In genomic region chr11:65429069-65429681, GRCh38 we compare ENCODE assay signal across 8 cellular contexts. TPM values are rescaled to one million over a fixed set of nuclear protein-coding genes. Genes with fewer than 3 reads are reported as not detected.
DNase-seq lines count a peak whose midpoint lies in the region; ATAC-seq lines count a peak whose summit lies in the region.

No MANE protein-coding gene starts in this region.

- CTCF ChIA-PET in naive thymus-derived CD4-positive, alpha-beta T cell (lab: Charles Lee): interaction anchor here (0.5 to 1.3 kb wide), 6 partner anchors 8 to 980 kb away, joined by 3 to 4 read pairs (median 3); no protein-coding TSS in a partner anchor

- H3K27ac ChIP-seq in SK-N-MC: peak overlapping the region; percentile 33
- peak overlapping the region; percentile 98 for H3K27ac ChIP-seq in naive thymus-derived CD4-positive, alpha-beta T cell (ENCODE audit: low read depth, low read length)

- no peak for ATAC-seq in naive thymus-derived CD4-positive, alpha-beta T cell
- ATAC-seq in HG03460 (IDR thresholded peaks at IDR 0.05; ENCODE audit: unreplicated experiment) (no peak), HG03159 (IDR thresholded peaks at IDR 0.05; ENCODE audit: unreplicated experiment) (no peak)

- peaks cover 0 to 15% (median 0%) of the 10 kb centered on the region in 5 donors for H3K27me3 Mint-ChIP-seq in naive thymus-derived CD4-positive, alpha-beta T cell

- intact Hi-C loops in naive thymus-derived CD4-positive, alpha-beta T cell (cut with micrococcal nuclease): loop anchor here in 1 of 2 donors (10.0 kb wide), 1 partner anchor 654 kb away; the partner anchor contains the start of gene SF1

- no peaks in the 10 kb centered on the region for H3K9me3 ChIP-seq in SK-N-MC (ENCODE audit: low read depth, low read length)
- no peaks in the 10 kb centered on the region for H3K9me3 ChIP-seq in naive thymus-derived CD4-positive, alpha-beta T cell (ENCODE audit: control insufficient read depth in 2 of 3, low read length in 3 of 3)

- H3K9ac ChIP-seq in SK-N-MC (ENCODE audit: insufficient read length): peak overlapping the region; percentile 53

- H3K4me1 ChIP-seq in naive thymus-derived CD4-positive, alpha-beta T cell (ENCODE audit: control insufficient read depth in 2 of 2, insufficient read depth in 2 of 2, low read length in 2 of 2): peaks cover 63 to 67% of the 10 kb centered on the region in 2 donors

- peak overlapping the region; percentile 97 to 100 (median 99) for H3K27ac Mint-ChIP-seq in naive thymus-derived CD4-positive, alpha-beta T cell

- peak overlapping the region; percentile 91 to 100 (median 95) for H3K4me3 Mint-ChIP-seq in naive thymus-derived CD4-positive, alpha-beta T cell

- no peaks in the 10 kb centered on the region for H3K27me3 ChIP-seq in naive thymus-derived CD4-positive, alpha-beta T cell (ENCODE audit: control insufficient read depth in 2 of 2, insufficient read depth in 2 of 2, low read length in 2 of 2)

- DNase-seq in SIG-M5 treated with dmso at 0.1 percent for 504 hours (lab: John Stamatoyannopoulos, UW; ENCODE audit: unreplicated experiment) (peak; percentile 44), SIG-M5 (lab: John Stamatoyannopoulos, UW) (no peak), SK-N-MC (ENCODE audit: low read depth, low spot score) (no peak), dermis blood vessel endothelial cell (peak; percentile 62), occipital lobe (lab: John Stamatoyannopoulos, UW) (no peak)
- DNase-seq in naive thymus-derived CD4-positive, alpha-beta T cell: no peak

- POLR2A ChIA-PET in naive thymus-derived CD4-positive, alpha-beta T cell (lab: Charles Lee): interaction anchor here (1.2 to 21.7 kb wide), 5 partner anchors 12 to 70 kb away, joined by 4 to 2591 read pairs (median 278); partner anchors contain the start of genes FRMD8, MALAT1 and SLC25A45

- H3K4me3 ChIP-seq in SK-N-MC: peak overlapping the region; percentile 2; the same call in 1 of the 2 replicates
- peak overlapping the region; percentile 74 for H3K4me3 ChIP-seq in naive thymus-derived CD4-positive, alpha-beta T cell (ENCODE audit: low read length)

- peaks cover 57 to 85% (median 73%) of the 10 kb centered on the region in 7 donors for H3K4me1 Mint-ChIP-seq in naive thymus-derived CD4-positive, alpha-beta T cell

- H3K36me3 Mint-ChIP-seq in naive thymus-derived CD4-positive, alpha-beta T cell: peaks cover 4 to 53% (median 20%) of the 10 kb centered on the region in 5 donors

- H3K36me3 ChIP-seq in SK-N-MC (ENCODE audit: insufficient read depth, low read length): no peaks in the 10 kb centered on the region
- no peaks in the 10 kb centered on the region for H3K36me3 ChIP-seq in naive thymus-derived CD4-positive, alpha-beta T cell (ENCODE audit: control insufficient read depth in 2 of 3, insufficient read depth in 3 of 3, low read length in 3 of 3)

- peaks cover 0 to 8% (median 0%) of the 10 kb centered on the region in 11 donors for H3K9me3 Mint-ChIP-seq in naive thymus-derived CD4-positive, alpha-beta T cell

RNA-seq across cellular contexts. Expression of gene NEAT1, which starts 6.6 kb away (rescaled TPM):
- total RNA-seq in dermis blood vessel endothelial cell: 50.4 and 189 TPM in 2 replicates
- total RNA-seq in naive thymus-derived CD4-positive, alpha-beta T cell: 1,000 to 10,000 TPM in 1 of 5 experiments, 100 to 1,000 TPM in 4; 358 to 1,454 (median 414) TPM
- 1 to 10 TPM; 2.5 to 2.6 TPM for polyA plus RNA-seq in naive thymus-derived CD4-positive, alpha-beta T cell
- total RNA-seq in occipital lobe: 3.6 TPM

RNA-seq across cellular contexts. Expression of gene FRMD8, which starts 42.7 kb away (rescaled TPM):
- total RNA-seq in dermis blood vessel endothelial cell (152 and 238 TPM in 2 replicates), occipital lobe (9.2 TPM)
- 10 to 100 TPM; 28.9 to 66.8 (median 44.7) TPM for total RNA-seq in naive thymus-derived CD4-positive, alpha-beta T cell
- 10 to 100 TPM; 39.3 to 55.8 TPM for polyA plus RNA-seq in naive thymus-derived CD4-positive, alpha-beta T cell

RNA-seq across cellular contexts. Expression of gene SLC25A45, which starts 46.7 kb away (rescaled TPM):
- total RNA-seq in dermis blood vessel endothelial cell (1.0 and 3.3 TPM in 2 replicates), occipital lobe (0.31 TPM)
- 10 to 100 TPM; 20.2 to 90.6 (median 34.1) TPM for total RNA-seq in naive thymus-derived CD4-positive, alpha-beta T cell
- 10 to 100 TPM; 12.3 to 21.3 TPM for polyA plus RNA-seq in naive thymus-derived CD4-positive, alpha-beta T cell

Comparison
In these comparisons a context has a peak if more than half of its experiments do, and no peak if none do; other contexts are left out.
1. DNase-seq: peak in SIG-M5 treated with dmso at 0.1 percent for 504 hours (single experiment) and dermis blood vessel endothelial cell (single experiment); none in SIG-M5 (single experiment), SK-N-MC (single experiment), naive thymus-derived CD4-positive, alpha-beta T cell (0 of 9) and occipital lobe (single experiment).
2. RNA of gene NEAT1, which starts 6.6 kb away (total RNA-seq): 358 to 1,454 TPM in naive thymus-derived CD4-positive, alpha-beta T cell and 50.4 to 189 TPM in dermis blood vessel endothelial cell; 3.6 TPM in occipital lobe (single experiment); every median in the first group is over 10 times any median in the second.